9 cellular contexts compared by ENCODE assay signal in genomic region chr6:142844065-142844755, GRCh38.
DNase-seq lines count a peak whose midpoint lies in the region; ATAC-seq, FAIRE-seq and TF ChIP-seq lines count a peak whose summit lies in the region.
"Had no signal": no experiment of that assay in that cellular context is flagged by ENCODE, and none has a peak within 500 bp of the region (broad histone marks: within the 10 kb centered on the region; RNA-seq: fewer than 3 reads in every experiment).

No MANE protein-coding gene starts in this region.

- H3K9me3 ChIP-seq in Peyer's patch, result no peaks in the 10 kb centered on the region

- FAIRE-seq in GM12892 (lab: Jason Lieb, UNC), result peak; percentile 61
- FAIRE-seq: endothelial cell of umbilical vein had no signal

- in situ Hi-C loops in ACHN (cut with HindIII; ENCODE audit: low pct_ligation_motif_present, low pct_unique_long_range_greater_than_20kb, low sequenced_read_pairs) (no loop called here), GM13976 (cut with MboI; ENCODE audit: low sequenced_read_pairs, unreplicated experiment) (no loop called here)

- H3K4me3 ChIP-seq in Peyer's patch, result peak overlapping the region in 2 of 4 donors; percentile 16 to 52

- TF ChIP-seq CTCF in Peyer's patch (IDR thresholded peaks at IDR 0.05) (no peak), GM13976 (IDR thresholded peaks at IDR 0.05; ENCODE audit: borderline replicate concordance, control extremely low read depth, extremely low read depth, insufficient read depth, missing control alignments) (no peak)

- peak; percentile 29 for DNase-seq in ACHN
- DNase-seq in GM12892 (ENCODE audit: insufficient read length), result no peak
- no peak for DNase-seq in Peyer's patch
- DNase-seq in fibroblast of peridontal ligament (ENCODE audit: extremely low read depth), result peak; percentile 90
- no peak for DNase-seq in NCI-H2171 treated with DMSO at 0.1 percent for 48 hours (lab: John Stamatoyannopoulos, UW)
- no peak for DNase-seq in GM13976 (ENCODE audit: low spot score)

- no peaks in the 10 kb centered on the region for H3K27me3 ChIP-seq in Peyer's patch

- no peak for TF ChIP-seq POLR2A in GM12892 (IDR thresholded peaks at IDR 0.05; ENCODE audit: low read depth, low read length)
- no peak for TF ChIP-seq POLR2A in Peyer's patch (IDR thresholded peaks at IDR 0.05)

- H3K4me1 ChIP-seq in Peyer's patch, result peaks cover 11 to 48% (median 21%) of the 10 kb centered on the region in 4 donors

- H3K36me3 ChIP-seq in Peyer's patch, result no peaks in the 10 kb centered on the region

- no peak for ATAC-seq in activated CD4-positive, CD25-positive, alpha-beta regulatory T cell treated with anti-CD3 and anti-CD28 coated beads, Interleukin-2, amount 50 U/mL, for 24 hours
- ATAC-seq in HG02610 (IDR thresholded peaks at IDR 0.05; ENCODE audit: unreplicated experiment), result no peak

- H3K27ac ChIP-seq in Peyer's patch, result peak overlapping the region; percentile 81 to 94 (median 86)

Comparison
In these comparisons a context has a peak if more than half of its experiments do, and no peak if none do; other contexts are left out.
1. DNase-seq: peak in ACHN (single experiment) and fibroblast of peridontal ligament (single experiment); none in GM12892 (single experiment), Peyer's patch (0 of 3), NCI-H2171 treated with DMSO at 0.1 percent for 48 hours (single experiment) and GM13976 (single experiment).